In genomic region chr5:56829137-56829536, GRCh38 we compare ENCODE assay signal across 9 cellular contexts. TPM values are rescaled to one million over a fixed set of nuclear protein-coding genes. Genes with fewer than 3 reads are reported as not detected.
DNase-seq lines count a peak whose midpoint lies in the region; ATAC-seq and TF ChIP-seq lines count a peak whose summit lies in the region.
"Had no signal": no experiment of that assay in that cellular context is flagged by ENCODE, and none has a peak within 500 bp of the region (broad histone marks: within the 10 kb centered on the region; RNA-seq: fewer than 3 reads in every experiment).

No MANE protein-coding gene starts in this region.

- H3K36me3 Mint-ChIP-seq in effector memory CD8-positive, alpha-beta T cell (ENCODE audit: insufficient read depth) = peaks cover 5% of the 10 kb centered on the region

- no peaks in the 10 kb centered on the region for H3K27me3 ChIP-seq in heart left ventricle

- no peaks in the 10 kb centered on the region for H3K27me3 Mint-ChIP-seq in effector memory CD8-positive, alpha-beta T cell

- peak overlapping the region; percentile 22 to 74 for H3K4me3 Mint-ChIP-seq in effector memory CD8-positive, alpha-beta T cell

- H3K4me3 ChIP-seq in heart left ventricle = no peak overlapping the region
- H3K4me3 ChIP-seq: skin epidermis had no signal

- H3K27ac ChIP-seq in heart left ventricle = no peak overlapping the region

- 76 to 89% (median 85%) methylated on average over 9 of the region's 9 CpGs for WGBS in heart left ventricle, 4 donors

- H3K9me3 ChIP-seq in heart left ventricle = no peaks in the 10 kb centered on the region

- intact Hi-C loops in heart left ventricle (cut with DNase I) = no loop called here

- peaks cover 0 to 99% (median 56%) of the 10 kb centered on the region in 12 donors for H3K4me1 ChIP-seq in heart left ventricle

- H3K4me1 Mint-ChIP-seq in effector memory CD8-positive, alpha-beta T cell (ENCODE audit: low read depth in 2 of 2) = peaks cover 58 to 67% of the 10 kb centered on the region in 2 donors

- TF ChIP-seq CTCF in heart left ventricle (IDR thresholded peaks at IDR 0.05) = no peak

- peak overlapping the region in 1 of 2 donors; percentile 61 for H3K27ac Mint-ChIP-seq in effector memory CD8-positive, alpha-beta T cell

- no peaks in the 10 kb centered on the region for H3K36me3 ChIP-seq in heart left ventricle

- TF ChIP-seq POLR2A in heart left ventricle (IDR thresholded peaks at IDR 0.05) = no peak

- H3K9me3 Mint-ChIP-seq in effector memory CD8-positive, alpha-beta T cell = no peaks in the 10 kb centered on the region

- ATAC-seq in effector memory CD8-positive, alpha-beta T cell (replicated peaks) = peak; percentile 88
- no peak for ATAC-seq in GM21390 (IDR thresholded peaks at IDR 0.05; ENCODE audit: unreplicated experiment)
- ATAC-seq in heart left ventricle = no peak
- no peak for ATAC-seq in HG03439 (IDR thresholded peaks at IDR 0.05; ENCODE audit: unreplicated experiment)

- DNase-seq in activated gamma-delta T cell treated with Interleukin-2 at 50 U/mL for 16 hours = peak; percentile 46
- DNase-seq in activated gamma-delta T cell (lab: John Stamatoyannopoulos, UW) = no peak
- DNase-seq in activated CD4-positive, CD25-positive, alpha-beta regulatory T cell treated with anti-CD3 and anti-CD28 coated beads, Interleukin-2, amount 50 U/mL, for 16 hours (ENCODE audit: low read depth, low spot score) = peak; percentile 23
- DNase-seq in effector memory CD8-positive, alpha-beta T cell = peak in 2 of 3 experiments; percentile 22 to 29
- no peak for DNase-seq in OCI-M1 (lab: John Stamatoyannopoulos, UW)
- no peak for DNase-seq in heart left ventricle

RNA-seq across cellular contexts. Expression of gene MAP3K1, which starts 13.8 kb away (rescaled TPM):
- 10 to 100 TPM in 2 of 9 donors, 1 to 10 TPM in 7; 4.5 to 19.5 (median 7.2) TPM for total RNA-seq in heart left ventricle
- polyA plus RNA-seq in heart left ventricle = 1 to 10 TPM; 2.1 to 2.9 TPM

Comparison
In these comparisons a context has a peak if more than half of its experiments do, and no peak if none do; other contexts are left out.
1. DNase-seq: peak in activated gamma-delta T cell treated with Interleukin-2 at 50 U/mL for 16 hours (single experiment), activated CD4-positive, CD25-positive, alpha-beta regulatory T cell treated with anti-CD3 and anti-CD28 coated beads, Interleukin-2, amount 50 U/mL, for 16 hours (single experiment) and effector memory CD8-positive, alpha-beta T cell (2 of 3); none in activated gamma-delta T cell (single experiment), OCI-M1 (single experiment) and heart left ventricle (0 of 5).